Comparison of ENCODE assay signal across 22 cellular contexts in genomic region chr22:25514436-25514835, GRCh38. TPM values are rescaled to one million over a fixed set of nuclear protein-coding genes. Genes with fewer than 3 reads are reported as not detected.
DNase-seq lines count a peak whose midpoint lies in the region; ATAC-seq and TF ChIP-seq lines count a peak whose summit lies in the region.
"Had no signal": no experiment of that assay in that cellular context is flagged by ENCODE, and none has a peak within 500 bp of the region (broad histone marks: within the 10 kb centered on the region; RNA-seq: fewer than 3 reads in every experiment).

No MANE protein-coding gene starts in this region.

- no peak overlapping the region for H3T11ph ChIP-seq in H9 (ENCODE audit: low read length)

- no peak overlapping the region for H4K91ac ChIP-seq in H9 (ENCODE audit: insufficient read length, low read depth, low read length)

- H4K8ac ChIP-seq in H9 (replicated peaks; ENCODE audit: insufficient read length, low read depth, low read length): no peak overlapping the region

- H3K36me3 Mint-ChIP-seq in H9 (ENCODE audit: insufficient read depth in 1 of 3, low read depth in 3 of 3): peaks cover 3 to 5% (median 3%) of the 10 kb centered on the region in 3 experiments; a peak in 5 of 7 replicates
- H3K36me3 Mint-ChIP-seq in activated naive CD4-positive, alpha-beta T cell treated with anti-CD3 and anti-CD28 coated beads, Interleukin-2, amount 50 U/mL, for 72 hours: peaks cover 0 to 5% of the 10 kb centered on the region in 2 donors

- peak overlapping the region; percentile 15 to 88 (median 73); a peak in 5 of 7 replicates for H3K27ac Mint-ChIP-seq in H9
- H3K27ac Mint-ChIP-seq in activated naive CD4-positive, alpha-beta T cell treated with anti-CD3 and anti-CD28 coated beads, Interleukin-2, amount 50 U/mL, for 72 hours: no peak overlapping the region
- H3K27ac Mint-ChIP-seq: activated CD4-positive, alpha-beta T cell treated with anti-CD3 and anti-CD28 coated beads for 36 hours; activated naive CD4-positive, alpha-beta T cell treated with anti-CD3 and anti-CD28 coated beads, Interleukin-2, amount 10 ng/mL, durations not matched to agents 7 days and 5 days; B cell had no signal

- no peak overlapping the region for H3K4me2 ChIP-seq in H9 (ENCODE audit: insufficient read depth, insufficient read length, low read length)

- DNase-seq in EH (ENCODE audit: low read depth): peak; percentile 15
- DNase-seq in H9: no peak
- DNase-seq in SK-N-DZ (ENCODE audit: low spot score): peak; percentile 19
- peak; percentile 17 for DNase-seq in kidney glomerular epithelial cell (lab: John Stamatoyannopoulos, UW)
- no peak for DNase-seq in stimulated activated CD4-positive, alpha-beta T cell treated with anti-CD3 and anti-CD28 coated beads, Interleukin-2, amount 100 ng/mL, for 48 hours
- no peak for DNase-seq in NCI-H2029 treated with DMSO at 0.1 percent for 48 hours (lab: John Stamatoyannopoulos, UW)
- DNase-seq in activated naive CD4-positive, alpha-beta T cell treated with anti-CD3 and anti-CD28 coated beads, Interleukin-2, amount 50 U/mL, for 72 hours (ENCODE audit: low spot score in 2 of 2): no peak
- DNase-seq: activated CD4-positive, alpha-beta T cell treated with anti-CD3 and anti-CD28 coated beads for 36 hours; activated CD8-positive, alpha-beta memory T cell treated with anti-CD3 and anti-CD28 coated beads, Interleukin-2, amount 50 U/mL, for 4 hours; activated naive CD4-positive, alpha-beta T cell treated with anti-CD3 and anti-CD28 coated beads, Interleukin-2, amount 10 ng/mL, durations not matched to agents 7 days and 5 days; brain microvascular endothelial cell; dermis blood vessel endothelial cell; glutamatergic neuron; NCI-H1694; NCI-H526; sigmoid colon; stimulated activated CD8-positive, alpha-beta memory T cell treated with anti-CD3 and anti-CD28 coated beads, Interleukin-4, amount 100 ng/mL, for 48 hours had no signal

- WGBS in H9 (ENCODE audit: extremely low coverage, insufficient read length, low lambda C conversion rate): no CpG with 5 or more reads among the region's 8 CpGs

- H3K9ac ChIP-seq in H9 (ENCODE audit: extremely low read depth, insufficient read length, low read length): no peak overlapping the region

- H3K4me3 Mint-ChIP-seq in H9: no peak overlapping the region
- H3K4me3 Mint-ChIP-seq: activated CD4-positive, alpha-beta T cell treated with anti-CD3 and anti-CD28 coated beads for 36 hours; activated naive CD4-positive, alpha-beta T cell treated with anti-CD3 and anti-CD28 coated beads, Interleukin-2, amount 10 ng/mL, durations not matched to agents 7 days and 5 days; B cell had no signal

- no peak overlapping the region for H3K4ac ChIP-seq in H9 (ENCODE audit: low read depth, low read length)

- TF ChIP-seq CTCF in H9 (conservative IDR thresholded peaks at IDR 0.05): no peak

- no peak overlapping the region for H4K5ac ChIP-seq in H9 (ENCODE audit: insufficient read length, low read depth, low read length)

- H2BK20ac ChIP-seq in H9 (ENCODE audit: low read depth, low read length, poor library complexity, severe bottlenecking): no peak overlapping the region

- peaks cover 3% of the 10 kb centered on the region; the same call in 1 of the 2 replicates for H3K4me1 ChIP-seq in H9 (ENCODE audit: insufficient read depth, low read length)
- H3K4me1 ChIP-seq: sigmoid colon had no signal

- ATAC-seq in HG02763 (IDR thresholded peaks at IDR 0.05; ENCODE audit: unreplicated experiment): no peak
- no peak for ATAC-seq in activated naive CD4-positive, alpha-beta T cell treated with anti-CD3 and anti-CD28 coated beads, Interleukin-2, amount 50 U/mL, for 72 hours
- ATAC-seq: activated CD4-positive, alpha-beta T cell treated with anti-CD3 and anti-CD28 coated beads for 36 hours; Panc1; SK-N-SH treated with all-trans-retinoic acid at 6 μM for 48 hours had no signal

- no peak overlapping the region for H2AK5ac ChIP-seq in H9 (ENCODE audit: insufficient read length, low read length)

- no peaks in the 10 kb centered on the region for H3K79me2 ChIP-seq in H9 (ENCODE audit: insufficient read depth, low read length)

- no peak overlapping the region for H2AFZ ChIP-seq in H9 (ENCODE audit: low read length)

- no peak overlapping the region for H3K56ac ChIP-seq in H9 (ENCODE audit: insufficient read length, low read depth, low read length)

- no peak overlapping the region for H3K27ac ChIP-seq in H9 (ENCODE audit: insufficient read length, low read depth, low read length)
- H3K27ac ChIP-seq: brain microvascular endothelial cell, neutrophil, sigmoid colon had no signal

- H2BK120ac ChIP-seq in H9 (ENCODE audit: low read depth, low read length, poor library complexity, severe bottlenecking): no peak overlapping the region

- H3K14ac ChIP-seq in H9 (ENCODE audit: insufficient read depth, low read length): no peak overlapping the region

- no peaks in the 10 kb centered on the region for H3K23me2 ChIP-seq in H9 (ENCODE audit: insufficient read length, low read depth, low read length, poor library complexity, severe bottlenecking)

- no peak overlapping the region for H2BK15ac ChIP-seq in H9 (ENCODE audit: low read depth, low read length)

- H3K23ac ChIP-seq in H9 (ENCODE audit: insufficient read length, low read depth, low read length): no peak overlapping the region

- no peaks in the 10 kb centered on the region for H4K20me1 ChIP-seq in H9 (ENCODE audit: control insufficient read depth, insufficient read depth, insufficient read length)

- no peaks in the 10 kb centered on the region for H3K27me3 ChIP-seq in H9 (ENCODE audit: insufficient read depth, low read length)
- H3K27me3 ChIP-seq: brain microvascular endothelial cell, neutrophil, sigmoid colon had no signal

- peaks cover 17 to 20% of the 10 kb centered on the region in 2 experiments for H3K4me1 Mint-ChIP-seq in H9
- H3K4me1 Mint-ChIP-seq: activated CD4-positive, alpha-beta T cell treated with anti-CD3 and anti-CD28 coated beads for 36 hours; activated naive CD4-positive, alpha-beta T cell treated with anti-CD3 and anti-CD28 coated beads, Interleukin-2, amount 10 ng/mL, durations not matched to agents 7 days and 5 days; B cell had no signal

- no peaks in the 10 kb centered on the region for H3K27me3 Mint-ChIP-seq in H9 (ENCODE audit: low read depth)
- H3K27me3 Mint-ChIP-seq: activated CD4-positive, alpha-beta T cell treated with anti-CD3 and anti-CD28 coated beads for 36 hours; activated naive CD4-positive, alpha-beta T cell treated with anti-CD3 and anti-CD28 coated beads, Interleukin-2, amount 10 ng/mL, durations not matched to agents 7 days and 5 days; B cell had no signal

- peak overlapping the region; percentile 22 for H3K18ac ChIP-seq in H9 (ENCODE audit: insufficient read length, low read depth, low read length)

- H3K9me3 Mint-ChIP-seq in H9: no peaks in the 10 kb centered on the region
- no peaks in the 10 kb centered on the region for H3K9me3 Mint-ChIP-seq in activated naive CD4-positive, alpha-beta T cell treated with anti-CD3 and anti-CD28 coated beads, Interleukin-2, amount 50 U/mL, for 72 hours
- H3K9me3 Mint-ChIP-seq: activated naive CD4-positive, alpha-beta T cell treated with anti-CD3 and anti-CD28 coated beads, Interleukin-2, amount 10 ng/mL, durations not matched to agents 7 days and 5 days had no signal

- no peak overlapping the region for H2BK5ac ChIP-seq in H9 (ENCODE audit: insufficient read length, low read length)

- no peaks in the 10 kb centered on the region for H3K9me3 ChIP-seq in H9 (ENCODE audit: control insufficient read depth, low read depth, low read length)
- H3K9me3 ChIP-seq: neutrophil, sigmoid colon had no signal

- H3K79me1 ChIP-seq in H9 (ENCODE audit: insufficient read depth, low read depth, low read length, poor library complexity, severe bottlenecking): no peaks in the 10 kb centered on the region

- no peak overlapping the region for H2BK12ac ChIP-seq in H9 (ENCODE audit: insufficient read length, low read depth, low read length)

RNA-seq across cellular contexts. Expression of gene GRK3, which starts 50.0 kb away (rescaled TPM):
- total RNA-seq in H9 (2021): 22.8 and 23.9 TPM in 2 replicates
- 29.9 and 36.7 TPM in 2 replicates for polyA plus RNA-seq in SK-N-DZ (2014; cell fraction: cytosol; rRNA removed)
- 22.4 and 32.0 TPM in 2 replicates for polyA plus RNA-seq in SK-N-DZ (2014; cell fraction: nucleus; rRNA removed)
- 10 to 100 TPM; 13.6 to 31.6 TPM for total RNA-seq in activated naive CD4-positive, alpha-beta T cell treated with anti-CD3 and anti-CD28 coated beads, Interleukin-2, amount 50 U/mL, for 72 hours

Comparison
In these comparisons a context has a peak if more than half of its experiments do, and no peak if none do; other contexts are left out.
1. DNase-seq: peak in EH (single experiment), SK-N-DZ (single experiment) and kidney glomerular epithelial cell (single experiment); none in H9 (single experiment), stimulated activated CD4-positive, alpha-beta T cell treated with anti-CD3 and anti-CD28 coated beads, Interleukin-2, amount 100 ng/mL, for 48 hours (0 of 2), NCI-H2029 treated with DMSO at 0.1 percent for 48 hours (single experiment) and activated naive CD4-positive, alpha-beta T cell treated with anti-CD3 and anti-CD28 coated beads, Interleukin-2, amount 50 U/mL, for 72 hours (0 of 2).
2. H3K27ac Mint-ChIP-seq: peak in H9 (3 of 3); none in activated naive CD4-positive, alpha-beta T cell treated with anti-CD3 and anti-CD28 coated beads, Interleukin-2, amount 50 U/mL, for 72 hours (0 of 2).